1 cellular context compared by ENCODE assay signal in genomic region chr12:46657416-46658411, GRCh38.
TF ChIP-seq lines count a peak whose summit lies in the region.

No MANE protein-coding gene starts in this region.

TF ChIP-seq in K562, 482 proteins besides CTCF, POLR2A, EP300 and RAD21 (continued from another document and continues in another):
- TF ChIP-seq ATF3 (IDR thresholded peaks at IDR 0.05) (peak; percentile 71; the same call in 1 of the 2 replicates), ATF3 (CRISPR knock-in tag; conservative IDR thresholded peaks at IDR 0.05) (no peak), YY1 (IDR thresholded peaks at IDR 0.05; ENCODE audit: borderline replicate concordance in 1 of 3, control insufficient read depth in 1 of 3, extremely low read depth in 1 of 3, insufficient read depth in 3 of 3, insufficient read length in 1 of 3, insufficient replicate concordance in 2 of 3, low read depth in 1 of 3, low read length in 2 of 3) (no peak), POLR2B (IDR thresholded peaks at IDR 0.05; ENCODE audit: low read depth, partially characterized antibody) (no peak), ZNF436 (CRISPR knock-in tag; IDR thresholded peaks at IDR 0.05) (no peak), PHTF2 (CRISPR knock-in tag; IDR thresholded peaks at IDR 0.05) (no peak), ZFP1 (CRISPR knock-in tag; IDR thresholded peaks at IDR 0.05) (no peak), ELF4 (CRISPR knock-in tag; IDR thresholded peaks at IDR 0.05) (no peak), HMBOX1 (IDR thresholded peaks at IDR 0.05) (peak; percentile 66), MTA1 (IDR thresholded peaks at IDR 0.05; ENCODE audit: borderline replicate concordance) (0 out of 2 replicates have a peak, but pooled peaks have one; percentile 18), CSDE1 (IDR thresholded peaks at IDR 0.05) (no peak), HOXB6 (CRISPR knock-in tag; IDR thresholded peaks at IDR 0.05; ENCODE audit: borderline replicate concordance) (no peak), ZNF57 (CRISPR knock-in tag; IDR thresholded peaks at IDR 0.05) (no peak), GTF2E2 (tag; IDR thresholded peaks at IDR 0.05) (no peak), E2F5 (CRISPR knock-in tag; IDR thresholded peaks at IDR 0.05) (no peak), MAFK (IDR thresholded peaks at IDR 0.05; ENCODE audit: low read length) (no peak), ELK1 (CRISPR knock-in tag; IDR thresholded peaks at IDR 0.05) (no peak), TCF3 (CRISPR knock-in tag; IDR thresholded peaks at IDR 0.05) (peak; percentile 61), CTBP1 (IDR thresholded peaks at IDR 0.05; ENCODE audit: borderline replicate concordance) (no peak), STAT5A (IDR thresholded peaks at IDR 0.05; ENCODE audit: borderline replicate concordance, low read length) (no peak), ZNF407 (IDR thresholded peaks at IDR 0.05; ENCODE audit: low read depth) (no peak), TFE3 (CRISPR knock-in tag; IDR thresholded peaks at IDR 0.05) (no peak), GABPA (tag; conservative IDR thresholded peaks at IDR 0.05; ENCODE audit: low read depth) (no peak), TSHZ1 (CRISPR knock-in tag; IDR thresholded peaks at IDR 0.05) (no peak), XRCC4 (IDR thresholded peaks at IDR 0.05; ENCODE audit: extremely low read depth, insufficient read depth, insufficient read length) (no peak), RNF2 (IDR thresholded peaks at IDR 0.05) (no peak), ZKSCAN3 (CRISPR knock-in tag; IDR thresholded peaks at IDR 0.05) (no peak), TCF7 (IDR thresholded peaks at IDR 0.05; ENCODE audit: borderline replicate concordance) (no peak), ZBTB1 (CRISPR knock-in tag; IDR thresholded peaks at IDR 0.05; ENCODE audit: borderline replicate concordance, low read depth) (no peak), ZFPM2 (CRISPR knock-in tag; IDR thresholded peaks at IDR 0.05) (no peak), NFIC (IDR thresholded peaks at IDR 0.05) (no peak), NELFE (IDR thresholded peaks at IDR 0.05; ENCODE audit: insufficient read depth, insufficient read length) (no peak), THRAP3 (IDR thresholded peaks at IDR 0.05; ENCODE audit: borderline replicate concordance) (no peak), HNRNPUL1 (IDR thresholded peaks at IDR 0.05; ENCODE audit: low read length) (no peak), DPF2 (IDR thresholded peaks at IDR 0.05) (0 out of 2 replicates have a peak, but pooled peaks have one; percentile 18), CREB5 (CRISPR knock-in tag; IDR thresholded peaks at IDR 0.05) (no peak), PTBP1 (IDR thresholded peaks at IDR 0.05; ENCODE audit: low read depth, low read length) (no peak), THRB (CRISPR knock-in tag; conservative IDR thresholded peaks at IDR 0.05) (no peak), TRIM25 (IDR thresholded peaks at IDR 0.05; ENCODE audit: borderline replicate concordance) (no peak)
